ENCODE assay signal across 25 cellular contexts in genomic region chr10:129607607-129608006, GRCh38.
DNase-seq lines count a peak whose midpoint lies in the region; ATAC-seq, FAIRE-seq and TF ChIP-seq lines count a peak whose summit lies in the region.
"Had no signal": no experiment of that assay in that cellular context is flagged by ENCODE, and none has a peak within 500 bp of the region (broad histone marks: within the 10 kb centered on the region; RNA-seq: fewer than 3 reads in every experiment).

No MANE protein-coding gene starts in this region.

- peaks cover 38% of the 10 kb centered on the region for H3K4me1 Mint-ChIP-seq in endodermal cell
- no peaks in the 10 kb centered on the region for H3K4me1 Mint-ChIP-seq in T-helper 2 cell treated with Interferon-gamma antibody and Interleukin-4, amounts not matched to agents 5 μg/mL and 100 μg/mL, for 36 hours (ENCODE audit: low read depth)

- BruUV-seq in HepG2 (replicated peaks; lab: Mats Ljungman, UMichigan), result no TSS peak

- H3F3A ChIP-seq in OCI-LY1 (ENCODE audit: insufficient read depth, low read length), result no peaks in the 10 kb centered on the region

- intact Hi-C loops in HepG2 (cut with micrococcal nuclease; ENCODE audit: unreplicated experiment), result no loop called here
- intact Hi-C loops in right lobe of liver (cut with DNase I), result no loop called here
- intact Hi-C loops in stomach (cut with DNase I; ENCODE audit: low total_unique reads), result no loop called here

- in situ Hi-C loops in HepG2 (cut with HindIII; ENCODE audit: extremely low pct_ligation_motif_present, low pct_unique_long_range_greater_than_20kb), result no loop called here

- CTCF ChIA-PET in HepG2 (lab: Yijun Ruan, JAX; ENCODE audit: low intra/inter-chr PET ratio, low total read pairs), result no interaction called here

- H3K4me3 ChIP-seq in HepG2 (replicated peaks in 1 of 3; ENCODE audit: insufficient read depth in 1 of 3, low read depth in 2 of 3, low read length in 3 of 3) (no peak overlapping the region), right lobe of liver (no peak overlapping the region), OCI-LY1 (ENCODE audit: low read depth, low read length, poor library complexity, severe bottlenecking) (no peak overlapping the region), endodermal cell (ENCODE audit: low read length) (no peak overlapping the region), stomach (no peak overlapping the region)
- H3K4me3 ChIP-seq: BLaER1, GM23338 had no signal

- peaks cover 23% of the 10 kb centered on the region; the same call in 1 of the 2 replicates for H3K9me3 ChIP-seq in HepG2 (ENCODE audit: low read length)
- H3K9me3 ChIP-seq in right lobe of liver, result no peaks in the 10 kb centered on the region
- H3K9me3 ChIP-seq in OCI-LY1 (ENCODE audit: low read length), result no peaks in the 10 kb centered on the region
- H3K9me3 ChIP-seq in endodermal cell (ENCODE audit: control insufficient read depth, low read length), result no peaks in the 10 kb centered on the region
- no peaks in the 10 kb centered on the region for H3K9me3 ChIP-seq in stomach
- H3K9me3 ChIP-seq: BLaER1, Caco-2 had no signal

- ATAC-seq in HepG2, result no peak
- ATAC-seq in right lobe of liver, result no peak
- ATAC-seq in HG02870 (IDR thresholded peaks at IDR 0.05; ENCODE audit: unreplicated experiment), result no peak
- ATAC-seq: CD8-positive, alpha-beta T cell; GM23338; HCT116 had no signal

- no peak overlapping the region for H3K9ac ChIP-seq in HepG2 (ENCODE audit: insufficient read depth, low read depth, low read length)
- H3K9ac ChIP-seq in OCI-LY1 (ENCODE audit: low read length), result no peak overlapping the region
- H3K9ac ChIP-seq in endodermal cell (ENCODE audit: extremely low read depth, low read length, poor library complexity, severe bottlenecking), result no peak overlapping the region
- H3K9ac ChIP-seq: BLaER1 had no signal

- peaks cover 3% of the 10 kb centered on the region for H3K36me3 Mint-ChIP-seq in endodermal cell (ENCODE audit: low read depth)
- peaks cover 1% of the 10 kb centered on the region for H3K36me3 Mint-ChIP-seq in T-helper 2 cell treated with Interferon-gamma antibody and Interleukin-4, amounts not matched to agents 5 μg/mL and 100 μg/mL, for 36 hours (ENCODE audit: low read depth)

- H3K9me3 Mint-ChIP-seq in endodermal cell, result no peaks in the 10 kb centered on the region
- peaks cover 3% of the 10 kb centered on the region for H3K9me3 Mint-ChIP-seq in T-helper 2 cell treated with Interferon-gamma antibody and Interleukin-4, amounts not matched to agents 5 μg/mL and 100 μg/mL, for 36 hours
- H3K9me3 Mint-ChIP-seq: CD4-positive, CD25-positive, alpha-beta regulatory T cell; GM23338; H9 had no signal

- H3K4me2 ChIP-seq in HepG2 (ENCODE audit: low read depth, low read length) (no peak overlapping the region), OCI-LY1 (ENCODE audit: low read length) (no peak overlapping the region)
- H3K4me2 ChIP-seq: BLaER1, GM23338 had no signal

- H2AFZ ChIP-seq in HepG2 (ENCODE audit: low read length) (no peak overlapping the region), OCI-LY1 (ENCODE audit: low read length) (no peak overlapping the region)
- H2AFZ ChIP-seq: GM23338 had no signal

- POLR2A ChIA-PET in HepG2 (lab: Yijun Ruan, JAX), result no interaction called here

- H3K27ac Mint-ChIP-seq in endodermal cell, result no peak overlapping the region
- H3K27ac Mint-ChIP-seq in T-helper 2 cell treated with Interferon-gamma antibody and Interleukin-4, amounts not matched to agents 5 μg/mL and 100 μg/mL, for 36 hours, result no peak overlapping the region
- H3K27ac Mint-ChIP-seq: CD8-positive, alpha-beta T cell; HFFc6 had no signal

- no peak overlapping the region for H3K4me3 Mint-ChIP-seq in endodermal cell
- no peak overlapping the region for H3K4me3 Mint-ChIP-seq in T-helper 2 cell treated with Interferon-gamma antibody and Interleukin-4, amounts not matched to agents 5 μg/mL and 100 μg/mL, for 36 hours
- H3K4me3 Mint-ChIP-seq: CD4-positive, CD25-positive, alpha-beta regulatory T cell; CD8-positive, alpha-beta T cell; GM23338; H9; HFFc6 had no signal

- H4K20me1 ChIP-seq in HepG2 (ENCODE audit: insufficient read depth, low read length), result no peaks in the 10 kb centered on the region
- no peaks in the 10 kb centered on the region for H4K20me1 ChIP-seq in OCI-LY1 (ENCODE audit: insufficient read depth, low read length)
- H4K20me1 ChIP-seq: BLaER1 had no signal

- DNase-seq in HepG2 (ENCODE audit: low spot score) (no peak), right lobe of liver (no peak), endodermal cell (peak; percentile 10), stomach (no peak)
- DNase-seq in T-helper 2 cell treated with Interferon-gamma antibody and Interleukin-4, amounts not matched to agents 5 μg/mL and 100 μg/mL, for 36 hours (ENCODE audit: low spot score), result no peak
- DNase-seq: Caco-2; CD4-positive, CD25-positive, alpha-beta regulatory T cell; CD8-positive, alpha-beta T cell; DMS153; DND-41; EL; GDM1; H9; HFFc6 had no signal

- no peaks in the 10 kb centered on the region for H3K36me3 ChIP-seq in HepG2 (replicated peaks in 1 of 2; ENCODE audit: control insufficient read depth in 1 of 2, insufficient read depth in 2 of 2, low read length in 2 of 2)
- no peaks in the 10 kb centered on the region for H3K36me3 ChIP-seq in right lobe of liver
- H3K36me3 ChIP-seq in OCI-LY1 (ENCODE audit: insufficient read depth, low read length), result no peaks in the 10 kb centered on the region; the same call in 1 of the 2 replicates
- H3K36me3 ChIP-seq in endodermal cell (ENCODE audit: control insufficient read depth, insufficient read depth, low read length), result no peaks in the 10 kb centered on the region
- no peaks in the 10 kb centered on the region for H3K36me3 ChIP-seq in stomach

- H3K4me1 ChIP-seq in HepG2 (ENCODE audit: insufficient read depth, low read length), result no peaks in the 10 kb centered on the region
- H3K4me1 ChIP-seq in right lobe of liver, result peaks cover 0 to 8% (median 0%) of the 10 kb centered on the region in 4 donors
- peaks cover 85% of the 10 kb centered on the region for H3K4me1 ChIP-seq in OCI-LY1 (ENCODE audit: insufficient read depth, low read length, severe bottlenecking)
- H3K4me1 ChIP-seq in endodermal cell (ENCODE audit: control insufficient read depth, insufficient read depth, low read length), result peaks cover 13% of the 10 kb centered on the region
- no peaks in the 10 kb centered on the region for H3K4me1 ChIP-seq in stomach

- TF ChIP-seq CTCF in HepG2 (CRISPR knock-in tag; IDR thresholded peaks at IDR 0.05) (no peak), right lobe of liver (IDR thresholded peaks at IDR 0.05) (no peak), OCI-LY1 (IDR thresholded peaks at IDR 0.05; ENCODE audit: low read length) (no peak), endodermal cell (conservative IDR thresholded peaks at IDR 0.05) (no peak), stomach (IDR thresholded peaks at IDR 0.05) (no peak)

- no peaks in the 10 kb centered on the region for H3K27me3 Mint-ChIP-seq in endodermal cell (ENCODE audit: insufficient read depth)
- no peaks in the 10 kb centered on the region for H3K27me3 Mint-ChIP-seq in T-helper 2 cell treated with Interferon-gamma antibody and Interleukin-4, amounts not matched to agents 5 μg/mL and 100 μg/mL, for 36 hours (ENCODE audit: low read depth)
- H3K27me3 Mint-ChIP-seq: B cell; CD4-positive, CD25-positive, alpha-beta regulatory T cell had no signal

- WGBS in HepG2 (ENCODE audit: low lambda C conversion rate), result 78% methylated on average over 7 of the region's 7 CpGs
- 90% methylated on average over 7 of the region's 7 CpGs for WGBS in right lobe of liver (ENCODE audit: insufficient coverage, low coverage, low lambda C conversion rate, missing lambda C conversion rate)
- 86 to 92% methylated on average over 6 to 7 of the region's 7 CpGs for WGBS in endodermal cell (ENCODE audit: insufficient coverage in 1 of 2, insufficient read length in 1 of 2), 2 experiments
- WGBS in stomach, 5 donors, result 92 to 97% (median 95%) methylated on average over 7 of the region's 7 CpGs

- no peak for TF ChIP-seq EP300 in HepG2 (IDR thresholded peaks at IDR 0.05; ENCODE audit: low read depth in 2 of 2, low read length in 2 of 2)
- no peak for TF ChIP-seq EP300 in HepG2 (CRISPR knock-in tag; IDR thresholded peaks at IDR 0.05; ENCODE audit: borderline replicate concordance)
- no peak for TF ChIP-seq EP300 in stomach (IDR thresholded peaks at IDR 0.05)

- H3K79me2 ChIP-seq in HepG2 (ENCODE audit: insufficient read depth, low read length) (no peaks in the 10 kb centered on the region), OCI-LY1 (ENCODE audit: insufficient read depth, low read length) (no peaks in the 10 kb centered on the region)

- TF ChIP-seq RAD21 in HepG2 (CRISPR knock-in tag; IDR thresholded peaks at IDR 0.05), result no peak

- no peak for FAIRE-seq in HepG2 (lab: Jason Lieb, UNC)
- FAIRE-seq: A204.1, GM12891, GM18507 had no signal

- no peaks in the 10 kb centered on the region; a peak in 1 of 5 replicates for H3K27me3 ChIP-seq in HepG2 (ENCODE audit: control insufficient read depth in 1 of 2, insufficient read depth in 2 of 2, low read length in 2 of 2)
- no peaks in the 10 kb centered on the region for H3K27me3 ChIP-seq in right lobe of liver
- no peaks in the 10 kb centered on the region for H3K27me3 ChIP-seq in OCI-LY1 (ENCODE audit: insufficient read depth, low read length)
- no peaks in the 10 kb centered on the region for H3K27me3 ChIP-seq in endodermal cell (ENCODE audit: control insufficient read depth, insufficient read depth, low read length, poor library complexity, severe bottlenecking)
- no peaks in the 10 kb centered on the region for H3K27me3 ChIP-seq in stomach
- H3K27me3 ChIP-seq: BLaER1 had no signal

- H3K27ac ChIP-seq in HepG2 (ENCODE audit: extremely low read length, insufficient read depth, low read length) (no peak overlapping the region), right lobe of liver (no peak overlapping the region), OCI-LY1 (ENCODE audit: low read depth, low read length, poor library complexity, severe bottlenecking) (peak overlapping the region; percentile 96), endodermal cell (ENCODE audit: low read depth, low read length) (no peak overlapping the region), stomach (no peak overlapping the region)
- H3K27ac ChIP-seq: 22Rv1, BLaER1, C4-2B had no signal

- TF ChIP-seq POLR2A in HepG2 (IDR thresholded peaks at IDR 0.05; ENCODE audit: insufficient read depth in 1 of 2, low read depth in 2 of 2, low read length in 2 of 2) (no peak), right lobe of liver (IDR thresholded peaks at IDR 0.05) (no peak), stomach (IDR thresholded peaks at IDR 0.05) (no peak)

- H3K9me2 ChIP-seq in OCI-LY1 (ENCODE audit: low read depth, low read length), result no peaks in the 10 kb centered on the region

TF ChIP-seq in HepG2, 621 proteins besides CTCF, POLR2A, EP300 and RAD21:
- TF ChIP-seq ZNF564 (CRISPR knock-in tag; IDR thresholded peaks at IDR 0.05) (no peak), HES4 (CRISPR knock-in tag; IDR thresholded peaks at IDR 0.05; ENCODE audit: borderline replicate concordance) (no peak), CEBPB (IDR thresholded peaks at IDR 0.05; ENCODE audit: borderline replicate concordance, low read depth, low read length) (peak; percentile 54; the same call in 1 of the 2 replicates), ELF3 (CRISPR knock-in tag; IDR thresholded peaks at IDR 0.05) (no peak)
